ENCODE assay signal across 2 cellular contexts in genomic region chr4:156932360-156932759, GRCh38. TPM values are rescaled to one million over a fixed set of nuclear protein-coding genes. Genes with fewer than 3 reads are reported as not detected.
"Had no signal": no experiment of that assay in that cellular context is flagged by ENCODE, and none has a peak within 500 bp of the region (broad histone marks: within the 10 kb centered on the region; RNA-seq: fewer than 3 reads in every experiment).

No MANE protein-coding gene starts in this region.

RNA-seq across cellular contexts. Expression of gene PDGFC, which starts 39.2 kb away (rescaled TPM):
- total RNA-seq: natural killer cell treated with Interleukin-12 subunit alpha and Interleukin-12 subunit beta and Interleukin-15 and Interleukin-18, amount 100 ng/mL, for 72 hours had no signal
- polyA plus RNA-seq: naive thymus-derived CD4-positive, alpha-beta T cell had no signal
